Comparison of ENCODE assay signal across 10 cellular contexts in genomic region chr13:48979892-48980291, GRCh38. TPM values are rescaled to one million over a fixed set of nuclear protein-coding genes. Genes with fewer than 3 reads are reported as not detected.
DNase-seq lines count a peak whose midpoint lies in the region; ATAC-seq and TF ChIP-seq lines count a peak whose summit lies in the region.
"Had no signal": no experiment of that assay in that cellular context is flagged by ENCODE, and none has a peak within 500 bp of the region (broad histone marks: within the 10 kb centered on the region; RNA-seq: fewer than 3 reads in every experiment).

No MANE protein-coding gene starts in this region.

- 75 to 80% methylated on average over 2 of the region's 2 CpGs for WGBS in tibial nerve, 2 donors

- no peaks in the 10 kb centered on the region for H3K79me2 ChIP-seq in DOHH2 (ENCODE audit: control insufficient read depth, low read length)

- peak overlapping the region; percentile 49 for H3K4me2 ChIP-seq in DOHH2 (ENCODE audit: low read length)

- no peaks in the 10 kb centered on the region for H3K27me3 Mint-ChIP-seq in WTC11 (ENCODE audit: low read depth)

- no peak overlapping the region for H3K4me3 Mint-ChIP-seq in WTC11

- H3K36me3 Mint-ChIP-seq in WTC11, result no peaks in the 10 kb centered on the region

- ATAC-seq in GM19455 (IDR thresholded peaks at IDR 0.05; ENCODE audit: unreplicated experiment), result peak; percentile 38
- peak; percentile 39 for ATAC-seq in HG03280 (IDR thresholded peaks at IDR 0.05; ENCODE audit: unreplicated experiment)
- ATAC-seq in WTC11, result no peak
- no peak for ATAC-seq in upper lobe of right lung
- ATAC-seq in mucosa of descending colon, result no peak

- H3K4me1 ChIP-seq in DOHH2 (ENCODE audit: control insufficient read depth, low read length) (peaks cover 36% of the 10 kb centered on the region), upper lobe of right lung (peaks cover 28% of the 10 kb centered on the region), tibial nerve (peaks cover 0 to 53% (median 5%) of the 10 kb centered on the region in 4 donors), mucosa of descending colon (ENCODE audit: low read depth) (peaks cover 10% of the 10 kb centered on the region)

- H3K9me3 ChIP-seq in DOHH2 (ENCODE audit: control insufficient read depth, insufficient read depth, low read length), result no peaks in the 10 kb centered on the region
- no peaks in the 10 kb centered on the region for H3K9me3 ChIP-seq in upper lobe of right lung
- H3K9me3 ChIP-seq in tibial nerve, result no peaks in the 10 kb centered on the region
- H3K9me3 ChIP-seq in mucosa of descending colon, result no peaks in the 10 kb centered on the region

- no peak for TF ChIP-seq CTCF in DOHH2 (IDR thresholded peaks at IDR 0.05; ENCODE audit: low read depth, low read length, poor library complexity, severe bottlenecking)
- TF ChIP-seq CTCF in WTC11 (IDR thresholded peaks at IDR 0.05), result no peak
- TF ChIP-seq CTCF in upper lobe of right lung (IDR thresholded peaks at IDR 0.05), result no peak
- TF ChIP-seq CTCF in tibial nerve (IDR thresholded peaks at IDR 0.05), result no peak
- no peak for TF ChIP-seq CTCF in mucosa of descending colon (IDR thresholded peaks at IDR 0.05)

- POLR2A ChIA-PET in WTC11 (lab: Charles Lee), result no interaction called here

- CTCF ChIA-PET in WTC11 (lab: Charles Lee), result no interaction called here

- H3K27ac Mint-ChIP-seq in WTC11, result peak overlapping the region; percentile 83

- H3K9me2 ChIP-seq in DOHH2 (replicated peaks; ENCODE audit: control insufficient read depth, low read length), result no peaks in the 10 kb centered on the region

- H3K4me3 ChIP-seq in DOHH2 (ENCODE audit: low read length) (no peak overlapping the region), upper lobe of right lung (no peak overlapping the region), tibial nerve (no peak overlapping the region), mucosa of descending colon (no peak overlapping the region)

- peaks cover 8% of the 10 kb centered on the region for H3F3A ChIP-seq in DOHH2 (ENCODE audit: control insufficient read depth, insufficient read depth)

- peaks cover 45% of the 10 kb centered on the region for H3K4me1 Mint-ChIP-seq in WTC11

- TF ChIP-seq EP300 in tibial nerve (IDR thresholded peaks at IDR 0.05), result no peak

- TF ChIP-seq POLR2A in tibial nerve (IDR thresholded peaks at IDR 0.05), result no peak

- H3K36me3 ChIP-seq in DOHH2 (ENCODE audit: control insufficient read depth, low read length) (no peaks in the 10 kb centered on the region), upper lobe of right lung (no peaks in the 10 kb centered on the region), tibial nerve (no peaks in the 10 kb centered on the region), mucosa of descending colon (ENCODE audit: low read depth) (no peaks in the 10 kb centered on the region)

- H3K27me3 ChIP-seq in DOHH2 (ENCODE audit: control insufficient read depth, low read length) (peaks cover 43% of the 10 kb centered on the region), upper lobe of right lung (no peaks in the 10 kb centered on the region), tibial nerve (no peaks in the 10 kb centered on the region)

- intact Hi-C loops in upper lobe of right lung (cut with DNase I) (no loop called here), mucosa of descending colon (cut with DNase I, micrococcal nuclease) (loop anchor here in 1 of 2 donors (10.0 kb wide), 1 partner anchor 145 kb away; no protein-coding TSS in a partner anchor)

- H3K9me3 Mint-ChIP-seq in WTC11, result no peaks in the 10 kb centered on the region

- DNase-seq in WTC11 (ENCODE audit: low spot score) (no peak), NCI-H128 (lab: John Stamatoyannopoulos, UW; ENCODE audit: unreplicated experiment) (no peak), upper lobe of right lung (no peak), tibial nerve (ENCODE audit: low spot score in 2 of 2) (no peak), mucosa of descending colon (no peak)
- DNase-seq: NCI-H446 treated with DMSO at 0.1 percent for 48 hours; stimulated activated CD4-positive, alpha-beta T cell treated with anti-CD3 and anti-CD28 coated beads, Interleukin-4, amount 100 ng/mL, for 1 hour had no signal

- no peak overlapping the region for H3K27ac ChIP-seq in DOHH2 (ENCODE audit: low read depth, low read length)
- H3K27ac ChIP-seq in upper lobe of right lung, result no peak overlapping the region
- no peak overlapping the region for H3K27ac ChIP-seq in tibial nerve

- peaks cover 17% of the 10 kb centered on the region for H4K20me1 ChIP-seq in DOHH2 (ENCODE audit: control insufficient read depth, insufficient read depth, low read depth, low read length)

TF ChIP-seq in WTC11, 78 proteins besides CTCF, POLR2A, EP300 and RAD21 (continues in another document):
- no peak for TF ChIP-seq ZMAT4 (CRISPR knock-in tag; IDR thresholded peaks at IDR 0.05)
- TF ChIP-seq JUN (CRISPR knock-in tag; IDR thresholded peaks at IDR 0.05), result no peak
- TF ChIP-seq CREM (CRISPR knock-in tag; IDR thresholded peaks at IDR 0.05), result no peak
- no peak for TF ChIP-seq OVOL2 (CRISPR knock-in tag; IDR thresholded peaks at IDR 0.05; ENCODE audit: borderline replicate concordance)
- TF ChIP-seq HMGXB4 (CRISPR knock-in tag; IDR thresholded peaks at IDR 0.05), result no peak
- no peak for TF ChIP-seq ZNF317 (CRISPR knock-in tag; IDR thresholded peaks at IDR 0.05; ENCODE audit: borderline replicate concordance, low read depth)
- TF ChIP-seq ZNF219 (CRISPR knock-in tag; IDR thresholded peaks at IDR 0.05; ENCODE audit: borderline replicate concordance), result no peak
- no peak for TF ChIP-seq TP53 (CRISPR knock-in tag; IDR thresholded peaks at IDR 0.05)
- TF ChIP-seq NFATC4 (CRISPR knock-in tag; IDR thresholded peaks at IDR 0.05), result no peak
- TF ChIP-seq SP1 (CRISPR knock-in tag; conservative IDR thresholded peaks at IDR 0.05), result no peak
- TF ChIP-seq CREB1 (CRISPR knock-in tag; IDR thresholded peaks at IDR 0.05), result no peak
- TF ChIP-seq E2F5 (CRISPR knock-in tag; IDR thresholded peaks at IDR 0.05), result no peak
- TF ChIP-seq TCF7 (CRISPR knock-in tag; IDR thresholded peaks at IDR 0.05; ENCODE audit: low read depth), result no peak
- no peak for TF ChIP-seq USF2 (CRISPR knock-in tag; IDR thresholded peaks at IDR 0.05)
- TF ChIP-seq USF1 (CRISPR knock-in tag; IDR thresholded peaks at IDR 0.05), result no peak
- no peak for TF ChIP-seq SMAD4 (CRISPR knock-in tag; IDR thresholded peaks at IDR 0.05)
- TF ChIP-seq RORB (CRISPR knock-in tag; IDR thresholded peaks at IDR 0.05), result no peak

RNA-seq across cellular contexts. Expression of gene FNDC3A, which starts 4.2 kb away (rescaled TPM):
- total RNA-seq in WTC11 (2021), result 21.8 to 24.8 TPM (median 23.0 TPM) in 3 replicates
- 59.0 TPM for total RNA-seq in upper lobe of right lung
- total RNA-seq in tibial nerve, result 10 to 100 TPM; 38.2 to 57.7 (median 47.0) TPM
- 10 to 100 TPM; 46.6 to 63.6 (median 47.3) TPM for total RNA-seq in mucosa of descending colon

Comparison
In these comparisons a context has a peak if more than half of its experiments do, and no peak if none do; other contexts are left out.
1. ATAC-seq: peak in GM19455 (single experiment) and HG03280 (single experiment); none in WTC11 (single experiment), upper lobe of right lung (single experiment) and mucosa of descending colon (single experiment).